Comparison of ENCODE assay signal across 20 cellular contexts in the genomic region with DNA sequence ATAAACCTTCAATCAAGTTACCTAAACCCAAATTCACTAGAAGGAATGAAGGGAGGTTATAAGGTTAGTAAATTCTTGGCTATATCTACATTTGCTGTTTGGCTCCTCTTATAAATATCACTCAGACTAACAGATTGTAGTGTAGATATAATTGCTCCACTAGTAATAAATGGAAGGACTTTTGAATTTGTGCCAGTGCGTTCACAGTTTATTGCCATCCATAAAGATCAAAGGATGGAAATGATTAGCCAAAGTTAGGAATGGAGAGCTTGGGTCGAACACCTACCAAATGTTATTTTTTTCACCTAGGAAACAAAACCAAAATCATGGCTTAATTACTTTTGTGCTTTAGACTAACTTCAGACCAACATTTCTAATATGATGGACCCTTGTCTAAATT. TPM values are rescaled to one million over a fixed set of nuclear protein-coding genes. Genes with fewer than 3 reads are reported as not detected.
DNase-seq lines count a peak whose midpoint lies in the region; ATAC-seq and TF ChIP-seq lines count a peak whose summit lies in the region.
"Had no signal": no experiment of that assay in that cellular context is flagged by ENCODE, and none has a peak within 500 bp of the region (broad histone marks: within the 10 kb centered on the region; RNA-seq: fewer than 3 reads in every experiment).

No MANE protein-coding gene starts in this region.

- no peak for ATAC-seq in central memory CD8-positive, alpha-beta T cell (replicated peaks; ENCODE audit: extremely low read depth, poor library complexity, severe bottlenecking)
- no peak for ATAC-seq in natural killer cell treated with Interleukin-12 subunit alpha and Interleukin-12 subunit beta and Interleukin-15 and Interleukin-18, amount 100 ng/mL, for 72 hours
- no peak for ATAC-seq in T-helper 17 cell
- ATAC-seq: GM23338, Right ventricle myocardium inferior had no signal

- no peaks in the 10 kb centered on the region for H3K36me3 ChIP-seq in breast epithelium
- H3K36me3 ChIP-seq: BE2C had no signal

- H3K36me3 Mint-ChIP-seq in MCF 10A (ENCODE audit: insufficient read depth, unreplicated experiment) (no peaks in the 10 kb centered on the region), T-helper 17 cell (ENCODE audit: low read depth) (no peaks in the 10 kb centered on the region)
- H3K36me3 Mint-ChIP-seq in central memory CD8-positive, alpha-beta T cell (ENCODE audit: insufficient read depth) = peaks cover 17% of the 10 kb centered on the region
- H3K36me3 Mint-ChIP-seq in natural killer cell treated with Interleukin-12 subunit alpha and Interleukin-12 subunit beta and Interleukin-15 and Interleukin-18, amount 100 ng/mL, for 72 hours = peaks cover 22% of the 10 kb centered on the region
- H3K36me3 Mint-ChIP-seq: CD4-positive, CD25-positive, alpha-beta regulatory T cell had no signal

- H3K4me1 Mint-ChIP-seq in MCF 10A (ENCODE audit: insufficient read depth, unreplicated experiment) = peaks cover 19% of the 10 kb centered on the region
- H3K4me1 Mint-ChIP-seq in central memory CD8-positive, alpha-beta T cell = peaks cover 68% of the 10 kb centered on the region
- H3K4me1 Mint-ChIP-seq in natural killer cell treated with Interleukin-12 subunit alpha and Interleukin-12 subunit beta and Interleukin-15 and Interleukin-18, amount 100 ng/mL, for 72 hours (ENCODE audit: low read depth in 2 of 2) = peaks cover 53 to 65% of the 10 kb centered on the region in 2 donors
- peaks cover 17% of the 10 kb centered on the region for H3K4me1 Mint-ChIP-seq in T-helper 17 cell

- TF ChIP-seq CTCF in MCF 10A (IDR thresholded peaks at IDR 0.05; ENCODE audit: unreplicated experiment) (no peak), breast epithelium (IDR thresholded peaks at IDR 0.05) (no peak)

- intact Hi-C loops in MCF 10A (cut with micrococcal nuclease) (no loop called here), breast epithelium (cut with DNase I; ENCODE audit: low total_unique reads) (no loop called here)

- no peak for TF ChIP-seq POLR2A in breast epithelium (IDR thresholded peaks at IDR 0.05)

- DNase-seq in MCF 10A (ENCODE audit: unreplicated experiment) (no peak), breast epithelium (ENCODE audit: low spot score in 2 of 2) (no peak), NCI-H1930 (lab: John Stamatoyannopoulos, UW) (no peak), NCI-H146 treated with DMSO at 0.1 percent for 48 hours (lab: John Stamatoyannopoulos, UW; ENCODE audit: unreplicated experiment) (no peak), T-helper 17 cell (no peak)
- DNase-seq in central memory CD8-positive, alpha-beta T cell (ENCODE audit: low spot score in 2 of 2) = no peak
- no peak for DNase-seq in natural killer cell treated with Interleukin-12 subunit alpha and Interleukin-12 subunit beta and Interleukin-15 and Interleukin-18, amount 100 ng/mL, for 72 hours (ENCODE audit: low spot score)
- DNase-seq: BE2C; CD4-positive, CD25-positive, alpha-beta regulatory T cell; COR-L47; HCEC 1CT; NCI-H1417 treated with DMSO at 0.1 percent for 48 hours; NCI-H2029; NCI-H345; NCI-H526 treated with DMSO at 0.1 percent for 48 hours had no signal

- H3K27me3 Mint-ChIP-seq in MCF 10A (ENCODE audit: insufficient read depth, unreplicated experiment) (no peaks in the 10 kb centered on the region), T-helper 17 cell (no peaks in the 10 kb centered on the region)
- H3K27me3 Mint-ChIP-seq in central memory CD8-positive, alpha-beta T cell = no peaks in the 10 kb centered on the region
- H3K27me3 Mint-ChIP-seq in natural killer cell treated with Interleukin-12 subunit alpha and Interleukin-12 subunit beta and Interleukin-15 and Interleukin-18, amount 100 ng/mL, for 72 hours = no peaks in the 10 kb centered on the region
- H3K27me3 Mint-ChIP-seq: CD4-positive, CD25-positive, alpha-beta regulatory T cell had no signal

- H3K4me1 ChIP-seq in breast epithelium = no peaks in the 10 kb centered on the region
- H3K4me1 ChIP-seq: BE2C had no signal

- CTCF ChIA-PET in MCF 10A (lab: Yijun Ruan, JAX) = interaction anchor here (0.6 kb wide), 1 partner anchor 109 kb away, joined by 5 read pairs; no protein-coding TSS in a partner anchor

- H3K27ac Mint-ChIP-seq in MCF 10A (ENCODE audit: low read depth, unreplicated experiment) (peak overlapping the region; percentile 88), T-helper 17 cell (no peak overlapping the region)
- peak overlapping the region; percentile 88 for H3K27ac Mint-ChIP-seq in central memory CD8-positive, alpha-beta T cell (ENCODE audit: low read depth)
- peak overlapping the region; percentile 92 to 98 for H3K27ac Mint-ChIP-seq in natural killer cell treated with Interleukin-12 subunit alpha and Interleukin-12 subunit beta and Interleukin-15 and Interleukin-18, amount 100 ng/mL, for 72 hours
- H3K27ac Mint-ChIP-seq: CD4-positive, CD25-positive, alpha-beta regulatory T cell; GM23338 had no signal

- H3K4me3 ChIP-seq in breast epithelium = no peak overlapping the region
- H3K4me3 ChIP-seq: GM23338 had no signal

- BruUV-seq in MCF 10A (replicated peaks; lab: Mats Ljungman, UMichigan) = no TSS peak

- POLR2A ChIA-PET in MCF 10A (lab: Yijun Ruan, JAX) = interaction anchor here (2.0 kb wide), 1 partner anchor 10 kb away, joined by 10 read pairs; a partner anchor contains a TSS

- no peaks in the 10 kb centered on the region for H3K27me3 ChIP-seq in breast epithelium
- H3K27me3 ChIP-seq: BE2C had no signal

- H3K27ac ChIP-seq in breast epithelium = no peak overlapping the region

- H3K4me3 Mint-ChIP-seq in MCF 10A (ENCODE audit: unreplicated experiment) (no peak overlapping the region), T-helper 17 cell (no peak overlapping the region)
- peak overlapping the region; percentile 44 for H3K4me3 Mint-ChIP-seq in central memory CD8-positive, alpha-beta T cell
- H3K4me3 Mint-ChIP-seq in natural killer cell treated with Interleukin-12 subunit alpha and Interleukin-12 subunit beta and Interleukin-15 and Interleukin-18, amount 100 ng/mL, for 72 hours = peak overlapping the region; percentile 30
- H3K4me3 Mint-ChIP-seq: CD4-positive, CD25-positive, alpha-beta regulatory T cell; GM23338 had no signal

- H3K9me3 ChIP-seq in breast epithelium (no peaks in the 10 kb centered on the region), T-helper 17 cell (ENCODE audit: control insufficient read depth, low read length, poor library complexity, severe bottlenecking) (no peaks in the 10 kb centered on the region)
- H3K9me3 ChIP-seq: BE2C had no signal

- H3K9me3 Mint-ChIP-seq in MCF 10A (ENCODE audit: unreplicated experiment) = no peaks in the 10 kb centered on the region
- no peaks in the 10 kb centered on the region for H3K9me3 Mint-ChIP-seq in central memory CD8-positive, alpha-beta T cell
- no peaks in the 10 kb centered on the region for H3K9me3 Mint-ChIP-seq in natural killer cell treated with Interleukin-12 subunit alpha and Interleukin-12 subunit beta and Interleukin-15 and Interleukin-18, amount 100 ng/mL, for 72 hours
- H3K9me3 Mint-ChIP-seq: GM23338 had no signal

RNA-seq across cellular contexts. Expression of a gene that starts 9.2 kb away (rescaled TPM):
- total RNA-seq in MCF 10A (2022) (not detected in 2 replicates), breast epithelium (under 1 TPM; 0.29 to 0.48 (median 0.33) TPM), T-helper 17 cell (under 1 TPM; 0.22 to 0.52 TPM)
- 10 to 100 TPM; 12.1 to 12.9 TPM for total RNA-seq in natural killer cell treated with Interleukin-12 subunit alpha and Interleukin-12 subunit beta and Interleukin-15 and Interleukin-18, amount 100 ng/mL, for 72 hours
- total RNA-seq: GM23338, LHCN-M2, OCI-LY7, Right ventricle myocardium inferior, SK-MEL-5 had no signal

RNA-seq across cellular contexts. Expression of a gene that starts 46.3 kb away (rescaled TPM):
- total RNA-seq in MCF 10A (2022) (10.9 and 12.0 TPM in 2 replicates), breast epithelium (10 to 100 TPM; 21.3 to 71.4 (median 23.2) TPM), T-helper 17 cell (100 to 1,000 TPM in 1 of 2 donors, 10 to 100 TPM in 1; 82.4 to 104 TPM)
- total RNA-seq in natural killer cell treated with Interleukin-12 subunit alpha and Interleukin-12 subunit beta and Interleukin-15 and Interleukin-18, amount 100 ng/mL, for 72 hours = 100 to 1,000 TPM; 124 to 156 TPM
- total RNA-seq: LHCN-M2 had no signal

Comparison
In these comparisons a context has a peak if more than half of its experiments do, and no peak if none do; other contexts are left out.
1. H3K4me3 Mint-ChIP-seq: peak in central memory CD8-positive, alpha-beta T cell (single experiment) and natural killer cell treated with Interleukin-12 subunit alpha and Interleukin-12 subunit beta and Interleukin-15 and Interleukin-18, amount 100 ng/mL, for 72 hours (single experiment); none in MCF 10A (single experiment) and T-helper 17 cell (single experiment).
2. RNA of a gene that starts 9.2 kb away (total RNA-seq): 12.1 to 12.9 TPM in natural killer cell treated with Interleukin-12 subunit alpha and Interleukin-12 subunit beta and Interleukin-15 and Interleukin-18, amount 100 ng/mL, for 72 hours; 0.22 to 0.52 TPM in T-helper 17 cell, 0.29 to 0.48 TPM in breast epithelium and not detected in MCF 10A; every median in the first group is over 4 times any median in the second.